Comparison of ENCODE assay signal across 1 cellular context in the genomic region with DNA sequence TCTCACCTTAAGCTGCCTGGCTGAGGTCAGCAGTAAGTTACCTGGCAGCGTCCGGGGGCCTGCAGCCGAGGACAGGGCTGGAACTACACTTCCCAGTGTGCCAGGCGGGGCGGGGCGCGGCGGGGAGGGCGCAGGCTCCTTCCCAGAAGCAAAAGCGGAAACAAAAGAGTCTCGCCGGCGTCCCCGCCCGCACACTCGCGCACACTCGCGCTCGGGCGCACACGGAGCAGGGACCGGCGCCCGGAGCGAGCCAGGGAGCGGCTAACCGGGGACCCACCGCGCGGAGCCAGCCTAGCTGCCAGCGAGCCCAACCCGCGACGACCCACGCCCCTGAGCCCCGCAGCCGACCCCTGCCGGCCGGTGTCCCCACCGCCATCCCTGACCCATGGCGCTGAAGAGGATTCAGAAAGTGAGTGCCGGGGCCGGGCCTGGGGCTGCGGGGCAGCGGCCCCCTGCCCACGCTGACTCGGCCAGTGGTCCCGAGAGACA.
TF ChIP-seq lines count a peak whose summit lies in the region.

A gene (plus strand): TSS at position 190 of the 489 bp plus-strand sequence. CDS start 196 bp downstream, at position 386.

TF ChIP-seq in IMR-90, 13 proteins besides CTCF, POLR2A, EP300 and RAD21:
- 0 out of 2 replicates have a peak, but pooled peaks have one; percentile 15 for TF ChIP-seq BHLHE40 (IDR thresholded peaks at IDR 0.05; ENCODE audit: low read depth, low read length)
- TF ChIP-seq, protein P1, sequence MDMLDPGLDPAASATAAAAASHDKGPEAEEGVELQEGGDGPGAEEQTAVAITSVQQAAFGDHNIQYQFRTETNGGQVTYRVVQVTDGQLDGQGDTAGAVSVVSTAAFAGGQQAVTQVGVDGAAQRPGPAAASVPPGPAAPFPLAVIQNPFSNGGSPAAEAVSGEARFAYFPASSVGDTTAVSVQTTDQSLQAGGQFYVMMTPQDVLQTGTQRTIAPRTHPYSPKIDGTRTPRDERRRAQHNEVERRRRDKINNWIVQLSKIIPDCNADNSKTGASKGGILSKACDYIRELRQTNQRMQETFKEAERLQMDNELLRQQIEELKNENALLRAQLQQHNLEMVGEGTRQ (IDR thresholded peaks at IDR 0.05; ENCODE audit: low read depth, low read length) = no peak
- peak; percentile 59; the same call in 1 of the 2 replicates for TF ChIP-seq MXI1 (IDR thresholded peaks at IDR 0.05; ENCODE audit: borderline replicate concordance, low read depth, low read length)
- no peak for TF ChIP-seq CEBPB (IDR thresholded peaks at IDR 0.05; ENCODE audit: low read depth, low read length)
- peak; percentile 93 for TF ChIP-seq MAZ (IDR thresholded peaks at IDR 0.05; ENCODE audit: borderline replicate concordance, low read depth, low read length)
